Comparison of ENCODE assay signal across 7 cellular contexts in genomic region chr5:138761115-138761514, GRCh38. TPM values are rescaled to one million over a fixed set of nuclear protein-coding genes. Genes with fewer than 3 reads are reported as not detected.
DNase-seq lines count a peak whose midpoint lies in the region; ATAC-seq and TF ChIP-seq lines count a peak whose summit lies in the region.
"Not testable (repeated sequence)": the region's sequence is repeated elsewhere in the genome, so short reads cannot be mapped to it uniquely, and the experiment has no call there.

No MANE protein-coding gene starts in this region.

- H3K36me3 Mint-ChIP-seq in Calu3 (ENCODE audit: insufficient read depth, unreplicated experiment) (peaks cover 76% of the 10 kb centered on the region), progenitor cell of endocrine pancreas (ENCODE audit: insufficient read depth) (peaks cover 44% of the 10 kb centered on the region)
- peaks cover 15% of the 10 kb centered on the region for H3K36me3 Mint-ChIP-seq in activated CD4-positive, alpha-beta T cell treated with anti-CD3 and anti-CD28 coated beads, Interleukin-2, amount 10 ng/mL, durations not matched to agents 7 days and 5 days (ENCODE audit: low read depth)
- not testable (repeated sequence) for H3K36me3 Mint-ChIP-seq in activated naive CD4-positive, alpha-beta T cell treated with anti-CD3 and anti-CD28 coated beads, Interleukin-2, amount 10 ng/mL, durations not matched to agents 7 days and 5 days

- H3K9me3 Mint-ChIP-seq in Calu3 (ENCODE audit: low read depth, unreplicated experiment); activated naive CD4-positive, alpha-beta T cell treated with anti-CD3 and anti-CD28 coated beads, Interleukin-2, amount 10 ng/mL, durations not matched to agents 7 days and 5 days: not testable (repeated sequence)
- peaks cover 14% of the 10 kb centered on the region for H3K9me3 Mint-ChIP-seq in activated CD4-positive, alpha-beta T cell treated with anti-CD3 and anti-CD28 coated beads, Interleukin-2, amount 10 ng/mL, durations not matched to agents 7 days and 5 days
- peaks cover 19% of the 10 kb centered on the region for H3K9me3 Mint-ChIP-seq in progenitor cell of endocrine pancreas (ENCODE audit: low read depth)

- not testable (repeated sequence) for H3F3A ChIP-seq in Loucy (ENCODE audit: low read depth)

- intact Hi-C loops in Calu3 (cut with micrococcal nuclease; ENCODE audit: unreplicated experiment): not testable (repeated sequence)

- peaks cover 26% of the 10 kb centered on the region for H3K4me1 ChIP-seq in Loucy (ENCODE audit: insufficient read depth, low read length, poor library complexity, severe bottlenecking)

- not testable (repeated sequence) for H3K27me3 Mint-ChIP-seq in Calu3 (ENCODE audit: unreplicated experiment); progenitor cell of endocrine pancreas
- H3K27me3 Mint-ChIP-seq in activated CD4-positive, alpha-beta T cell treated with anti-CD3 and anti-CD28 coated beads, Interleukin-2, amount 10 ng/mL, durations not matched to agents 7 days and 5 days: peaks cover 24% of the 10 kb centered on the region
- H3K27me3 Mint-ChIP-seq in activated naive CD4-positive, alpha-beta T cell treated with anti-CD3 and anti-CD28 coated beads, Interleukin-2, amount 10 ng/mL, durations not matched to agents 7 days and 5 days: peaks cover 54% of the 10 kb centered on the region

- H3K4me3 ChIP-seq in Loucy (ENCODE audit: low read length, poor library complexity, severe bottlenecking): peak overlapping the region; percentile 14
- peak overlapping the region; percentile 7 for H3K4me3 ChIP-seq in coronary artery

- H4K20me1 ChIP-seq in Loucy (ENCODE audit: insufficient read depth, low read length, poor library complexity, severe bottlenecking): peaks cover 30% of the 10 kb centered on the region

- ATAC-seq in left lobe of liver: peak; percentile 38

- H3K9me3 ChIP-seq in Loucy (ENCODE audit: insufficient read depth, low read depth, low read length): not testable (repeated sequence)

- H3K27me3 ChIP-seq in Loucy (ENCODE audit: insufficient read depth, low read length, poor library complexity, severe bottlenecking): not testable (repeated sequence)

- H3K4me3 Mint-ChIP-seq in Calu3 (ENCODE audit: low read depth, unreplicated experiment): peak overlapping the region; percentile 11
- H3K4me3 Mint-ChIP-seq in activated CD4-positive, alpha-beta T cell treated with anti-CD3 and anti-CD28 coated beads, Interleukin-2, amount 10 ng/mL, durations not matched to agents 7 days and 5 days; activated naive CD4-positive, alpha-beta T cell treated with anti-CD3 and anti-CD28 coated beads, Interleukin-2, amount 10 ng/mL, durations not matched to agents 7 days and 5 days; progenitor cell of endocrine pancreas (ENCODE audit: low read depth): not testable (repeated sequence)

- H3K27ac Mint-ChIP-seq in Calu3 (ENCODE audit: unreplicated experiment) (peak overlapping the region; percentile 48), progenitor cell of endocrine pancreas (peak overlapping the region; percentile 40)
- not testable (repeated sequence) for H3K27ac Mint-ChIP-seq in activated CD4-positive, alpha-beta T cell treated with anti-CD3 and anti-CD28 coated beads, Interleukin-2, amount 10 ng/mL, durations not matched to agents 7 days and 5 days; activated naive CD4-positive, alpha-beta T cell treated with anti-CD3 and anti-CD28 coated beads, Interleukin-2, amount 10 ng/mL, durations not matched to agents 7 days and 5 days

- peaks cover 16% of the 10 kb centered on the region; the same call in 1 of the 2 replicates for H3K79me2 ChIP-seq in Loucy (ENCODE audit: insufficient read depth, low read length)

- peak overlapping the region; percentile 46 for H3K4me2 ChIP-seq in Loucy (ENCODE audit: low read depth, low read length, poor library complexity, severe bottlenecking)

- not testable (repeated sequence) for H2AFZ ChIP-seq in Loucy (ENCODE audit: low read length)

- H3K36me3 ChIP-seq in Loucy (ENCODE audit: insufficient read depth, low read length): not testable (repeated sequence)

- not testable (repeated sequence) for H3K27ac ChIP-seq in coronary artery

- DNase-seq in Calu3; coronary artery (ENCODE audit: low spot score); progenitor cell of endocrine pancreas (ENCODE audit: low spot score, unreplicated experiment): not testable (repeated sequence)
- peak; percentile 23 for DNase-seq in activated CD4-positive, alpha-beta T cell treated with anti-CD3 and anti-CD28 coated beads, Interleukin-2, amount 10 ng/mL, durations not matched to agents 7 days and 5 days
- DNase-seq in activated naive CD4-positive, alpha-beta T cell treated with anti-CD3 and anti-CD28 coated beads, Interleukin-2, amount 10 ng/mL, durations not matched to agents 7 days and 5 days: peak; percentile 36
- peak; percentile 37 for DNase-seq in left lobe of liver (ENCODE audit: low spot score)

- POLR2A ChIA-PET in activated CD4-positive, alpha-beta T cell treated with anti-CD3 and anti-CD28 coated beads, Interleukin-2, amount 10 ng/mL, durations not matched to agents 7 days and 5 days (lab: Charles Lee): not testable (repeated sequence)

- not testable (repeated sequence) for H3K9ac ChIP-seq in Loucy (ENCODE audit: low read depth, low read length, poor library complexity, severe bottlenecking)

- CTCF ChIA-PET in Calu3 (lab: Charles Lee): interaction anchor here (0.6 to 1.3 kb wide), 2 partner anchors 36 to 127 kb away, joined by 3 to 4 read pairs; no protein-coding TSS in a partner anchor
- CTCF ChIA-PET in activated CD4-positive, alpha-beta T cell treated with anti-CD3 and anti-CD28 coated beads, Interleukin-2, amount 10 ng/mL, durations not matched to agents 7 days and 5 days (lab: Charles Lee): interaction anchor here (1.3 kb wide), 1 partner anchor 25 kb away, joined by 4 read pairs; no protein-coding TSS in a partner anchor
- CTCF ChIA-PET in activated naive CD4-positive, alpha-beta T cell treated with anti-CD3 and anti-CD28 coated beads, Interleukin-2, amount 10 ng/mL, durations not matched to agents 7 days and 5 days (lab: Charles Lee): interaction anchor here (1.1 kb wide), 1 partner anchor 14 kb away, joined by 3 read pairs; no protein-coding TSS in a partner anchor

- not testable (repeated sequence) for BruUV-seq in Calu3 (replicated peaks; lab: Mats Ljungman, UMichigan)

- H3K4me1 Mint-ChIP-seq in Calu3 (ENCODE audit: low read depth, unreplicated experiment): peaks cover 68% of the 10 kb centered on the region
- H3K4me1 Mint-ChIP-seq in activated CD4-positive, alpha-beta T cell treated with anti-CD3 and anti-CD28 coated beads, Interleukin-2, amount 10 ng/mL, durations not matched to agents 7 days and 5 days: peaks cover 25% of the 10 kb centered on the region
- peaks cover 24% of the 10 kb centered on the region for H3K4me1 Mint-ChIP-seq in activated naive CD4-positive, alpha-beta T cell treated with anti-CD3 and anti-CD28 coated beads, Interleukin-2, amount 10 ng/mL, durations not matched to agents 7 days and 5 days
- peaks cover 16% of the 10 kb centered on the region for H3K4me1 Mint-ChIP-seq in progenitor cell of endocrine pancreas (ENCODE audit: low read depth)

- H3K9me2 ChIP-seq in Loucy (replicated peaks; ENCODE audit: low read depth, low read length): not testable (repeated sequence)

- not testable (repeated sequence) for TF ChIP-seq CTCF in Calu3 (IDR thresholded peaks at IDR 0.05; ENCODE audit: unreplicated experiment); Loucy (conservative IDR thresholded peaks at IDR 0.05; ENCODE audit: low read length); coronary artery (IDR thresholded peaks at IDR 0.05); progenitor cell of endocrine pancreas (IDR thresholded peaks at IDR 0.05; ENCODE audit: unreplicated experiment)

RNA-seq across cellular contexts. Expression of gene CTNNA1, which starts 7.9 kb away (rescaled TPM):
- total RNA-seq in Calu3 (2022) (623 and 734 TPM in 2 replicates), left lobe of liver (116 TPM), progenitor cell of endocrine pancreas (384 and 394 TPM in 2 replicates)
- total RNA-seq in activated CD4-positive, alpha-beta T cell treated with anti-CD3 and anti-CD28 coated beads, Interleukin-2, amount 10 ng/mL, durations not matched to agents 7 days and 5 days: 10 to 100 TPM; 34.4 to 38.6 TPM
